ENCODE assay signal across 17 cellular contexts in the genomic region with DNA sequence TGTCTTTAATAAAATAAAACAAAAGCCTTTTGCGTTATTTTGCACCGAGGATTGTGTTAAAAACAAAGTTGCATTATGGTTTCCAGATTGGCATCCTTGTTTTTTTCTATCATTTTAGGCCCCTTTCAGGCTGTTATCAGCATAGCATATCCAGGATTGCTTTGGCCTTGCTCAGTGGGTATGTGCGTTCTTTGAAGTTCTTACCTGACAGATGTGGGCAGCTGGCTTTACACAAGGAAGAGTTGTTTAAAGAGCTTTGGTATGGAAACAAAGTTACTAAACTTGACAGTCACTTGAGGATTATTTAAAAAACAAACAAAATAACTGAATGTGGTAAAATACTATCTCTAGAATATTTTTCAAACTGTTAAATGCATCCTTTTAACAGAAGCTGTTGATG. TPM values are rescaled to one million over a fixed set of nuclear protein-coding genes. Genes with fewer than 3 reads are reported as not detected.
DNase-seq lines count a peak whose midpoint lies in the region; ATAC-seq, FAIRE-seq and TF ChIP-seq lines count a peak whose summit lies in the region.
"Had no signal": no experiment of that assay in that cellular context is flagged by ENCODE, and none has a peak within 500 bp of the region (broad histone marks: within the 10 kb centered on the region; RNA-seq: fewer than 3 reads in every experiment).

No MANE protein-coding gene starts in this region.

- H3K9ac ChIP-seq in HepG2 (ENCODE audit: insufficient read depth, low read depth, low read length) (no peak overlapping the region), DND-41 (ENCODE audit: low read depth, low read length) (no peak overlapping the region), GM12878 (ENCODE audit: control insufficient read depth, insufficient read depth, low read length) (no peak overlapping the region)

- no peaks in the 10 kb centered on the region for H3K9me3 ChIP-seq in HepG2 (ENCODE audit: low read length)
- no peaks in the 10 kb centered on the region for H3K9me3 ChIP-seq in right lobe of liver
- no peaks in the 10 kb centered on the region for H3K9me3 ChIP-seq in DND-41 (ENCODE audit: insufficient read depth, low read length, severe bottlenecking)
- H3K9me3 ChIP-seq in GM12878 (replicated peaks; ENCODE audit: control insufficient read depth, insufficient read depth, low read length) = no peaks in the 10 kb centered on the region
- H3K9me3 ChIP-seq in aorta (ENCODE audit: control insufficient read depth, low read length) = no peaks in the 10 kb centered on the region

- no peak for TF ChIP-seq CTCF in HepG2 (CRISPR knock-in tag; IDR thresholded peaks at IDR 0.05)
- no peak for TF ChIP-seq CTCF in right lobe of liver (IDR thresholded peaks at IDR 0.05)
- no peak for TF ChIP-seq CTCF in DND-41 (IDR thresholded peaks at IDR 0.05; ENCODE audit: borderline replicate concordance, extremely low read depth, low read length, poor library complexity, severe bottlenecking)
- TF ChIP-seq CTCF in GM12878 (IDR thresholded peaks at IDR 0.05 in 2 of 3, conservative IDR thresholded peaks at IDR 0.05 in 1 of 3; ENCODE audit: control insufficient read depth in 2 of 3, extremely low read depth in 1 of 3, insufficient read depth in 1 of 3, low read depth in 3 of 3, low read length in 3 of 3) = no peak
- no peak for TF ChIP-seq CTCF in progenitor cell of endocrine pancreas (IDR thresholded peaks at IDR 0.05; ENCODE audit: unreplicated experiment)

- CTCF ChIA-PET in HepG2 (lab: Yijun Ruan, JAX; ENCODE audit: low intra/inter-chr PET ratio, low total read pairs) = no interaction called here
- CTCF ChIA-PET in GM12878 (lab: Yijun Ruan, JAX) = interaction anchor here (1.3 kb wide), 1 partner anchor 53 kb away, joined by 3 read pairs; no protein-coding TSS in a partner anchor

- H3K4me2 ChIP-seq in HepG2 (ENCODE audit: low read depth, low read length) (0 out of 2 replicates have a peak overlapping the region, but pooled peaks have one; percentile 1), DND-41 (ENCODE audit: insufficient read depth, low read length) (0 out of 2 replicates have a peak overlapping the region, but pooled peaks have one; percentile 8), GM12878 (ENCODE audit: control insufficient read depth, insufficient read depth) (0 out of 2 replicates have a peak overlapping the region, but pooled peaks have one; percentile 17)

- no peaks in the 10 kb centered on the region for H3K27me3 Mint-ChIP-seq in progenitor cell of endocrine pancreas
- H3K27me3 Mint-ChIP-seq: CD8-positive, alpha-beta memory T cell had no signal

- TF ChIP-seq POLR2A in HepG2 (IDR thresholded peaks at IDR 0.05; ENCODE audit: insufficient read depth in 1 of 2, low read depth in 2 of 2, low read length in 2 of 2) (no peak), right lobe of liver (IDR thresholded peaks at IDR 0.05) (no peak), GM12878 (IDR thresholded peaks at IDR 0.05; ENCODE audit: low read depth, low read length) (no peak)

- no peak for FAIRE-seq in HepG2 (lab: Jason Lieb, UNC)
- FAIRE-seq in GM12878 (lab: Jason Lieb, UNC) = no peak
- FAIRE-seq: D721Med, GM12892, H1 had no signal

- in situ Hi-C loops in HepG2 (cut with HindIII; ENCODE audit: extremely low pct_ligation_motif_present, low pct_unique_long_range_greater_than_20kb) = no loop called here
- in situ Hi-C loops in GM12878 (cut with MboI) = loop anchor here (10.0 kb wide), 3 partner anchors 259 to 1001 kb away; partner anchors contain the start of genes RBM38 and STX16

- intact Hi-C loops in HepG2 (cut with micrococcal nuclease; ENCODE audit: unreplicated experiment) = no loop called here
- intact Hi-C loops in right lobe of liver (cut with DNase I) = no loop called here
- intact Hi-C loops in GM12878 (cut with micrococcal nuclease; ENCODE audit: unreplicated experiment) = no loop called here
- intact Hi-C loops in aorta (cut with DNase I) = no loop called here

- H3K4me3 ChIP-seq in HepG2 (replicated peaks in 1 of 3; ENCODE audit: insufficient read depth in 1 of 3, low read depth in 2 of 3, low read length in 3 of 3) (no peak overlapping the region), right lobe of liver (no peak overlapping the region), DND-41 (ENCODE audit: low read depth in 1 of 2, low read length in 2 of 2) (no peak overlapping the region), GM12878 (no peak overlapping the region), aorta (ENCODE audit: low read length in 2 of 2) (no peak overlapping the region)

- H3K4me1 Mint-ChIP-seq in progenitor cell of endocrine pancreas (ENCODE audit: low read depth) = peaks cover 16% of the 10 kb centered on the region

- TF ChIP-seq RAD21 in HepG2 (CRISPR knock-in tag; IDR thresholded peaks at IDR 0.05) (no peak), GM12878 (IDR thresholded peaks at IDR 0.05; ENCODE audit: insufficient read depth, low read depth, low read length) (no peak)

- H3K4me3 Mint-ChIP-seq in progenitor cell of endocrine pancreas (ENCODE audit: low read depth) = no peak overlapping the region

- peak in 1 of 2 experiments; percentile 43; a peak in 1 of 4 replicates for TF ChIP-seq EP300 in HepG2 (IDR thresholded peaks at IDR 0.05; ENCODE audit: low read depth in 2 of 2, low read length in 2 of 2)
- TF ChIP-seq EP300 in HepG2 (CRISPR knock-in tag; IDR thresholded peaks at IDR 0.05; ENCODE audit: borderline replicate concordance) = peak; percentile 66; the same call in 1 of the 2 replicates
- TF ChIP-seq EP300 in GM12878 (IDR thresholded peaks at IDR 0.05; ENCODE audit: borderline replicate concordance in 1 of 2, control insufficient read depth in 1 of 2, low read depth in 2 of 2, low read length in 2 of 2) = no peak

- H3K36me3 ChIP-seq in HepG2 (replicated peaks in 1 of 2; ENCODE audit: control insufficient read depth in 1 of 2, insufficient read depth in 2 of 2, low read length in 2 of 2) (peaks cover 8 to 20% of the 10 kb centered on the region in 2 experiments; a peak in 4 of 5 replicates), right lobe of liver (no peaks in the 10 kb centered on the region), DND-41 (ENCODE audit: insufficient read depth, low read length) (peaks cover 35% of the 10 kb centered on the region), GM12878 (ENCODE audit: control insufficient read depth in 2 of 2, insufficient read depth in 2 of 2, low read length in 1 of 2) (peaks cover 0 to 8% of the 10 kb centered on the region in 2 experiments; a peak in 1 of 4 replicates), aorta (ENCODE audit: control insufficient read depth in 1 of 2, insufficient read depth in 2 of 2, low read length in 1 of 2) (no peaks in the 10 kb centered on the region)

- H3K27ac ChIP-seq in HepG2 (ENCODE audit: extremely low read length, insufficient read depth, low read length) (no peak overlapping the region), right lobe of liver (no peak overlapping the region), DND-41 (ENCODE audit: low read length) (no peak overlapping the region), GM12878 (ENCODE audit: control insufficient read depth, insufficient read depth) (no peak overlapping the region), aorta (ENCODE audit: low read depth in 1 of 2, low read length in 2 of 2) (no peak overlapping the region)

- DNase-seq in HepG2 (ENCODE audit: low spot score) (peak; percentile 74), right lobe of liver (no peak), DND-41 (no peak), GM12878 (ENCODE audit: low read depth, low spot score) (no peak), progenitor cell of endocrine pancreas (ENCODE audit: low spot score, unreplicated experiment) (no peak), aorta (no peak)
- DNase-seq: C1 segment of cervical spinal cord; CD8-positive, alpha-beta memory T cell; DMS 273 treated with DMSO at 0.1 percent for 48 hours; DMS79; GF-D8; H7; HCEC 1CT had no signal

- POLR2A ChIA-PET in HepG2 (lab: Yijun Ruan, JAX) = no interaction called here
- POLR2A ChIA-PET in GM12878 (lab: Charles Lee) = interaction anchor here (0.7 to 1.3 kb wide), 3 partner anchors 9 to 1382 kb away, joined by 3 to 4 read pairs (median 3); no protein-coding TSS in a partner anchor

- 86% methylated on average over 3 of the region's 3 CpGs for WGBS in HepG2 (ENCODE audit: low lambda C conversion rate)
- WGBS in right lobe of liver (ENCODE audit: insufficient coverage, low coverage, low lambda C conversion rate, missing lambda C conversion rate) = 91% methylated on average over 3 of the region's 3 CpGs
- whole genome bisulfite sequencing in GM12878 (ENCODE audit: insufficient coverage, insufficient replicate concordance, low lambda C conversion rate, missing lambda C conversion rate) = 100% methylated on average over 3 of the region's 3 CpGs
- WGBS in aorta, 2 donors = 90 to 91% methylated on average over 3 of the region's 3 CpGs

- H3K27ac Mint-ChIP-seq in progenitor cell of endocrine pancreas = no peak overlapping the region

- ATAC-seq in HepG2 (peak; percentile 76), right lobe of liver (no peak), DND-41 (ENCODE audit: insufficient read depth, low read depth) (no peak), GM12878 (no peak), aorta (ENCODE audit: low FRiP score) (no peak), HG02884 (IDR thresholded peaks at IDR 0.05; ENCODE audit: unreplicated experiment) (no peak)

- RAD21 ChIA-PET in GM12878 (lab: Charles Lee; ENCODE audit: unreplicated experiment) = no interaction called here

- BruUV-seq in HepG2 (replicated peaks; lab: Mats Ljungman, UMichigan) = no TSS peak
- BruUV-seq in GM12878 (replicated peaks; lab: Mats Ljungman, UMichigan) = no TSS peak

- peaks cover 44% of the 10 kb centered on the region for H4K20me1 ChIP-seq in HepG2 (ENCODE audit: insufficient read depth, low read length)
- peaks cover 94% of the 10 kb centered on the region for H4K20me1 ChIP-seq in DND-41 (ENCODE audit: insufficient read depth, low read length)
- peaks cover 11% of the 10 kb centered on the region for H4K20me1 ChIP-seq in GM12878 (ENCODE audit: control insufficient read depth, insufficient read depth)

- H3K4me1 ChIP-seq in HepG2 (ENCODE audit: insufficient read depth, low read length) (peaks cover 62% of the 10 kb centered on the region), right lobe of liver (peaks cover 0 to 13% (median 4%) of the 10 kb centered on the region in 4 donors), DND-41 (ENCODE audit: insufficient read depth, low read length) (peaks cover 26% of the 10 kb centered on the region), GM12878 (ENCODE audit: control insufficient read depth, insufficient read depth, low read length) (peaks cover 17% of the 10 kb centered on the region), aorta (ENCODE audit: control insufficient read depth in 1 of 2, insufficient read depth in 2 of 2, low read length in 2 of 2) (peaks cover 0 to 4% of the 10 kb centered on the region in 2 donors)

- H3K27me3 ChIP-seq in HepG2 (ENCODE audit: control insufficient read depth in 1 of 2, insufficient read depth in 2 of 2, low read length in 2 of 2) = no peaks in the 10 kb centered on the region
- no peaks in the 10 kb centered on the region for H3K27me3 ChIP-seq in right lobe of liver
- H3K27me3 ChIP-seq in DND-41 (ENCODE audit: insufficient read depth, low read length, poor library complexity) = no peaks in the 10 kb centered on the region
- no peaks in the 10 kb centered on the region for H3K27me3 ChIP-seq in GM12878 (replicated peaks in 1 of 2; ENCODE audit: control insufficient read depth in 2 of 2, insufficient read depth in 2 of 2, low read length in 1 of 2)
- H3K27me3 ChIP-seq in aorta (ENCODE audit: control insufficient read depth in 1 of 2, insufficient read depth in 2 of 2, low read length in 1 of 2) = no peaks in the 10 kb centered on the region

- no peak overlapping the region for H2AFZ ChIP-seq in HepG2 (ENCODE audit: low read length)
- H2AFZ ChIP-seq in DND-41 (ENCODE audit: low read depth, low read length) = no peak overlapping the region
- H2AFZ ChIP-seq in GM12878 (ENCODE audit: control insufficient read depth, low read depth, low read length) = no peak overlapping the region

- SMC1A ChIA-PET in GM12878 (lab: Charles Lee; ENCODE audit: uncharacterized antibody, unreplicated experiment) = interaction anchor here (1.1 to 1.9 kb wide), 3 partner anchors 12 to 33 kb away, joined by 3 to 8 read pairs (median 3); no protein-coding TSS in a partner anchor

- H3K36me3 Mint-ChIP-seq in progenitor cell of endocrine pancreas (ENCODE audit: insufficient read depth) = peaks cover 9% of the 10 kb centered on the region

- H3K9me3 Mint-ChIP-seq in progenitor cell of endocrine pancreas (ENCODE audit: low read depth) = no peaks in the 10 kb centered on the region
- H3K9me3 Mint-ChIP-seq: CD8-positive, alpha-beta memory T cell had no signal

- H3K79me2 ChIP-seq in HepG2 (ENCODE audit: insufficient read depth, low read length) = peaks cover 97% of the 10 kb centered on the region
- peaks cover 99% of the 10 kb centered on the region for H3K79me2 ChIP-seq in DND-41 (ENCODE audit: insufficient read depth, low read length)
- peaks cover 94% of the 10 kb centered on the region for H3K79me2 ChIP-seq in GM12878 (ENCODE audit: control insufficient read depth, insufficient read depth, low read length)

RNA-seq across cellular contexts. Expression of gene VAPB, which starts 6.6 kb away (rescaled TPM):
- total RNA-seq in HepG2 (2016; rRNA removed; fragmentation: Illumina TruSeq; extraction: Trizol) (18.6 and 39.5 TPM in 2 replicates), right lobe of liver (10 to 100 TPM; 17.5 to 42.9 (median 31.4) TPM), GM12878 (2014; rRNA removed) (6.2 and 8.4 TPM in 2 replicates), GM12878 (2014; rRNA removed; fragmentation: Illumina TruSeq; extraction: Trizol) (14.2 and 15.3 TPM in 2 replicates), GM12878 (2021) (27.0 and 28.0 TPM in 2 replicates), progenitor cell of endocrine pancreas (53.8 and 56.3 TPM in 2 replicates), aorta (10 to 100 TPM; 47.6 to 50.6 TPM)
- 8.4 and 10.3 TPM in 2 replicates for total RNA-seq in HepG2 (2016; cell fraction: cytosol; rRNA removed; fragmentation: Illumina TruSeq; extraction: Trizol; ENCODE audit: low read depth)
- total RNA-seq in HepG2 (2016; cell fraction: insoluble cytoplasmic fraction; rRNA removed; fragmentation: Illumina TruSeq; extraction: Trizol) = 17.8 and 34.8 TPM in 2 replicates
- 22.3 and 22.4 TPM in 2 replicates for total RNA-seq in HepG2 (2016; cell fraction: membrane; rRNA removed; fragmentation: Illumina TruSeq; extraction: Trizol)
- total RNA-seq in HepG2 (2016; cell fraction: nucleus; rRNA removed; fragmentation: Illumina TruSeq; extraction: Trizol) = 26.5 and 27.8 TPM in 2 replicates
- polyA plus RNA-seq in HepG2 (2011; rRNA removed) (40.5 and 48.5 TPM in 2 replicates), GM12878 (2011; rRNA removed) (22.7 and 30.7 TPM in 2 replicates), GM12878 (2014; fragmentation: Illumina TruSeq; extraction: Trizol) (28.6 and 40.3 TPM in 2 replicates), GM12878 (2014; fragmentation: Nextera tagmentation; extraction: Ambion mirVana) (10 to 100 TPM in 1 of 2 experiments, 1 to 10 TPM in 1; 3.2 to 10.7 TPM), GM12878 (2014; rRNA removed) (18.2 and 18.3 TPM in 2 replicates), GM12878 (2016; fragmentation: Nextera tagmentation; extraction: Ambion mirVana) (10 to 100 TPM; 26.8 to 28.2 TPM), aorta (10 to 100 TPM; 20.9 to 23.0 TPM)
- polyA plus RNA-seq in HepG2 (2011; cell fraction: cytosol; rRNA removed) = 28.8 and 43.5 TPM in 2 replicates
- 25.8 and 29.7 TPM in 2 replicates for polyA plus RNA-seq in HepG2 (2011; cell fraction: nucleus; rRNA removed)
- 65.3 and 69.0 TPM in 2 replicates for polyA plus RNA-seq in HepG2 (2012)
- 10.2 and 12.1 TPM in 2 replicates for polyA plus RNA-seq in HepG2 (2016; cell fraction: cytosol; fragmentation: Illumina TruSeq; extraction: Trizol; ENCODE audit: low read depth)
- polyA plus RNA-seq in HepG2 (2016; cell fraction: insoluble cytoplasmic fraction; fragmentation: Illumina TruSeq; extraction: Trizol; ENCODE audit: low read depth) = 58.7 and 72.2 TPM in 2 replicates
- polyA plus RNA-seq in HepG2 (2016; cell fraction: membrane; fragmentation: Illumina TruSeq; extraction: Trizol; ENCODE audit: low read depth) = 23.4 and 25.9 TPM in 2 replicates
- 58.8 and 66.1 TPM in 2 replicates for polyA plus RNA-seq in HepG2 (2016; cell fraction: nucleus; fragmentation: Illumina TruSeq; extraction: Trizol; ENCODE audit: insufficient read depth, low read depth)
- 31.5 and 42.0 TPM in 2 replicates for polyA minus RNA-seq in HepG2 (2011; rRNA and poly(A)+ RNA removed; ENCODE audit: low replicate concordance)
- polyA minus RNA-seq in HepG2 (2011; cell fraction: cytosol; rRNA and poly(A)+ RNA removed) = 26.7 and 39.2 TPM in 2 replicates
- polyA minus RNA-seq in HepG2 (2011; cell fraction: nucleus; rRNA and poly(A)+ RNA removed) = 50.6 and 58.1 TPM in 2 replicates
- total RNA-seq in GM12878 (2013; cell fraction: nucleolus; rRNA removed) = 50.4 and 50.9 TPM in 2 replicates
- polyA plus RNA-seq in GM12878 (2011; ENCODE audit: low read depth) = 14.0 TPM
- 14.6 and 20.7 TPM in 2 replicates for polyA plus RNA-seq in GM12878 (2011; cell fraction: cytosol; rRNA removed)
- polyA plus RNA-seq in GM12878 (2011; cell fraction: nucleus; rRNA removed) = 17.2 and 18.4 TPM in 2 replicates
- polyA plus RNA-seq in GM12878 (2012) = 18.6 and 22.0 TPM in 2 replicates
- polyA minus RNA-seq in GM12878 (2011; rRNA and poly(A)+ RNA removed) = 14.4 and 17.3 TPM in 2 replicates
- polyA minus RNA-seq in GM12878 (2011; cell fraction: cytosol; rRNA and poly(A)+ RNA removed) = 7.9 and 8.4 TPM in 2 replicates
- 13.2 and 17.6 TPM in 2 replicates for polyA minus RNA-seq in GM12878 (2011; cell fraction: nucleus; rRNA and poly(A)+ RNA removed)

Comparison
In these comparisons a context has a peak if more than half of its experiments do, and no peak if none do; other contexts are left out.
1. Of the 75 proteins assayed by ChIP-seq in both HepG2 and GM12878: peak only in HepG2: EP300, HDAC2, TCF7 and ZBTB33; only in GM12878: none; in both: none; in neither: 70; mixed calls (peak in some experiments, not most) for 1.